In genomic region chr6:139250296-139251274, GRCh38 we compare ENCODE assay signal across 8 cellular contexts. TPM values are rescaled to one million over a fixed set of nuclear protein-coding genes. Genes with fewer than 3 reads are reported as not detected.
A peak's percentile ranks its signal among the peaks of the same experiment; 100 is the strongest.
DNase-seq lines count a peak whose midpoint lies in the region; ATAC-seq lines count a peak whose summit lies in the region.

No MANE protein-coding gene starts in this region.

- no peak overlapping the region for H3K4me3 Mint-ChIP-seq in memory B cell
- no peak overlapping the region for H3K4me3 Mint-ChIP-seq in stimulated activated naive CD8-positive, alpha-beta T cell treated with anti-CD3 and anti-CD28 coated beads, Interleukin-15, Interleukin-2, amounts not matched to agents 100 ng/mL and 50 ng/mL, for 24 hours

- ATAC-seq in GM18498 (IDR thresholded peaks at IDR 0.05; ENCODE audit: unreplicated experiment) (peak; percentile 98), HG02798 (IDR thresholded peaks at IDR 0.05; ENCODE audit: poor library complexity, unreplicated experiment) (peak; percentile 98), memory B cell (ENCODE audit: low read depth) (peak; percentile 98)
- peak; percentile 72 to 77 for ATAC-seq in activated CD4-positive, CD25-positive, alpha-beta regulatory T cell treated with anti-CD3 and anti-CD28 coated beads, Interleukin-2, amount 50 U/mL, for 24 hours

- H3K27ac Mint-ChIP-seq in memory B cell: peak overlapping the region; percentile 62
- H3K27ac Mint-ChIP-seq in stimulated activated naive CD8-positive, alpha-beta T cell treated with anti-CD3 and anti-CD28 coated beads, Interleukin-15, Interleukin-2, amounts not matched to agents 100 ng/mL and 50 ng/mL, for 24 hours: peak overlapping the region; percentile 91

- H3K4me1 Mint-ChIP-seq in memory B cell: peaks cover 11% of the 10 kb centered on the region
- peaks cover 59% of the 10 kb centered on the region for H3K4me1 Mint-ChIP-seq in stimulated activated naive CD8-positive, alpha-beta T cell treated with anti-CD3 and anti-CD28 coated beads, Interleukin-15, Interleukin-2, amounts not matched to agents 100 ng/mL and 50 ng/mL, for 24 hours (ENCODE audit: low read depth)

- DNase-seq in 8988T (peak; percentile 28), NCI-H1105 treated with DMSO at 0.1 percent for 48 hours (lab: John Stamatoyannopoulos, UW) (peak; percentile 29), dermis blood vessel endothelial cell (peak; percentile 69), memory B cell (ENCODE audit: low spot score in 2 of 2) (peak; percentile 38 to 40)

- H3K27me3 Mint-ChIP-seq in memory B cell: no peaks in the 10 kb centered on the region
- no peaks in the 10 kb centered on the region for H3K27me3 Mint-ChIP-seq in stimulated activated naive CD8-positive, alpha-beta T cell treated with anti-CD3 and anti-CD28 coated beads, Interleukin-15, Interleukin-2, amounts not matched to agents 100 ng/mL and 50 ng/mL, for 24 hours

- H3K36me3 Mint-ChIP-seq in memory B cell: peaks cover 11% of the 10 kb centered on the region
- H3K36me3 Mint-ChIP-seq in stimulated activated naive CD8-positive, alpha-beta T cell treated with anti-CD3 and anti-CD28 coated beads, Interleukin-15, Interleukin-2, amounts not matched to agents 100 ng/mL and 50 ng/mL, for 24 hours (ENCODE audit: low read depth): no peaks in the 10 kb centered on the region

- no peaks in the 10 kb centered on the region for H3K9me3 Mint-ChIP-seq in memory B cell
- H3K9me3 Mint-ChIP-seq in stimulated activated naive CD8-positive, alpha-beta T cell treated with anti-CD3 and anti-CD28 coated beads, Interleukin-15, Interleukin-2, amounts not matched to agents 100 ng/mL and 50 ng/mL, for 24 hours: no peaks in the 10 kb centered on the region

RNA-seq across cellular contexts. Expression of gene TXLNB, which starts 41.2 kb away (rescaled TPM):
- 0.68 and 0.74 TPM in 2 replicates for total RNA-seq in dermis blood vessel endothelial cell

Comparison
In these comparisons a context has a peak if more than half of its experiments do, and no peak if none do; other contexts are left out.
1. Peak in every context shown above with its lines: DNase-seq and ATAC-seq.